Comparison of ENCODE assay signal across 26 cellular contexts in the genomic region with DNA sequence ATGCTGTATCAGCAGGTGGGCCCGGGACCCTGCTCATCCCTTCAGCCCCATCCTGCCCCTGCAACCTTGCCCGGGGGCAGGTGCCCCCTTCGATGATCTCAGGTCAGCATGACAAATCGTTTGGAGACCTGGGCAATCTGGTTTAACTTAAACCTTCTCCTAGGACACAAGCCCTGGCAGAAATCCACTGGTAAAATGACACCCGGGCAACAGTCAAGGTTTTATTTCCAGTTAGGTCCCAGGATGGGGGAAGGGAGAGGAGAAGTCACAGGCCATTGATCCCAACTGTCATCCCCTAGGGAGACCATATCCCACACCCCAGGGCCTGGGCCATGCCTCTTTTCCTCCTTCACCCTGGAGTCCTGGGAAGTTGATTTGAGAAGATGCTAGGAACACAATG. TPM values are rescaled to one million over a fixed set of nuclear protein-coding genes. Genes with fewer than 3 reads are reported as not detected.
DNase-seq lines count a peak whose midpoint lies in the region; TF ChIP-seq lines count a peak whose summit lies in the region.
"Had no signal": no experiment of that assay in that cellular context is flagged by ENCODE, and none has a peak within 500 bp of the region (broad histone marks: within the 10 kb centered on the region; RNA-seq: fewer than 3 reads in every experiment).

No MANE protein-coding gene starts in this region.

- POLR2A ChIA-PET in SK-N-SH (lab: Yijun Ruan, JAX) = no interaction called here

- H2AFZ ChIP-seq in SK-N-SH (ENCODE audit: low read depth) = no peak overlapping the region

- TF ChIP-seq RAD21 in SK-N-SH (IDR thresholded peaks at IDR 0.05; ENCODE audit: low read length) = no peak

- peak; percentile 47 for DNase-seq in NCI-H2171 treated with DMSO at 0.1 percent for 48 hours (lab: John Stamatoyannopoulos, UW)
- no peak for DNase-seq in NCI-H2171 (lab: John Stamatoyannopoulos, UW)
- peak; percentile 56 for DNase-seq in NCI-H1105 treated with DMSO at 0.1 percent for 48 hours (lab: John Stamatoyannopoulos, UW)
- DNase-seq in SK-N-SH = peak; percentile 36
- no peak for DNase-seq in germinal center (ENCODE audit: low spot score)
- DNase-seq in activated naive CD8-positive, alpha-beta T cell treated with anti-CD3 and anti-CD28 coated beads for 36 hours = no peak
- no peak for DNase-seq in NCI-H146 (lab: John Stamatoyannopoulos, UW)
- DNase-seq: activated naive CD4-positive, alpha-beta T cell treated with Interleukin-2 at 50 U/mL for 16 hours; activated T-cell treated with anti-CD3 and anti-CD28 coated beads, Interleukin-2, amount 50 U/mL, for 24 hours; C1 segment of cervical spinal cord; effector CD4-positive, alpha-beta T cell; heart left ventricle; left lung; naive thymus-derived CD8-positive, alpha-beta T cell; NCI-H1417; NCI-H226; stimulated activated CD4-positive, alpha-beta T cell treated with anti-CD3 and anti-CD28 coated beads, Interleukin-12 subunit alpha, Interleukin-12 subunit beta, amount 100 ng/mL, for 4 hours; stimulated activated CD4-positive, alpha-beta T cell treated with anti-CD3 and anti-CD28 coated beads, Interleukin-4, amount 100 ng/mL, for 24 hours; stimulated activated naive B cell treated with anti-CD40 and anti-IgM and Interleukin-4, amounts not matched to agents 10 μg/mL and 1 μg/mL and 100 μg/mL, for 72 hours; T-helper 1 cell had no signal

- no peaks in the 10 kb centered on the region for H3K9me2 ChIP-seq in SK-N-SH

- H3K27me3 ChIP-seq in SK-N-SH (ENCODE audit: insufficient read depth) (peaks cover 18% of the 10 kb centered on the region; the same call in 1 of the 2 replicates), neutrophil (no peaks in the 10 kb centered on the region)

- no peaks in the 10 kb centered on the region for H3K79me2 ChIP-seq in SK-N-SH (ENCODE audit: insufficient read depth)

- H3K27me3 Mint-ChIP-seq in activated naive CD8-positive, alpha-beta T cell treated with anti-CD3 and anti-CD28 coated beads for 36 hours = peaks cover 25% of the 10 kb centered on the region

- H3K4me3 Mint-ChIP-seq in activated naive CD8-positive, alpha-beta T cell treated with anti-CD3 and anti-CD28 coated beads for 36 hours = no peak overlapping the region
- H3K4me3 Mint-ChIP-seq: activated T-cell treated with anti-CD3 and anti-CD28 coated beads, Interleukin-2, amount 50 U/mL, for 24 hours; mesothelial cell of epicardium; stimulated activated naive B cell treated with anti-CD40 and anti-IgM and Interleukin-4, amounts not matched to agents 10 μg/mL and 1 μg/mL and 100 μg/mL, for 72 hours had no signal

- H3K4me3 ChIP-seq in SK-N-SH (ENCODE audit: low read depth in 2 of 2, low read length in 1 of 2) (no peak overlapping the region), neutrophil (ENCODE audit: low read depth in 1 of 2, low read length in 1 of 2) (peak overlapping the region; percentile 97 to 100)
- H3K4me3 ChIP-seq: heart left ventricle had no signal

- no peaks in the 10 kb centered on the region for H3K9me3 ChIP-seq in SK-N-SH
- no peaks in the 10 kb centered on the region for H3K9me3 ChIP-seq in neutrophil

- H3K9me3 Mint-ChIP-seq in activated naive CD8-positive, alpha-beta T cell treated with anti-CD3 and anti-CD28 coated beads for 36 hours = no peaks in the 10 kb centered on the region
- H3K9me3 Mint-ChIP-seq: activated T-cell treated with anti-CD3 and anti-CD28 coated beads, Interleukin-2, amount 50 U/mL, for 24 hours; mesothelial cell of epicardium; stimulated activated naive B cell treated with anti-CD40 and anti-IgM and Interleukin-4, amounts not matched to agents 10 μg/mL and 1 μg/mL and 100 μg/mL, for 72 hours had no signal

- no peaks in the 10 kb centered on the region for H4K20me1 ChIP-seq in SK-N-SH (ENCODE audit: insufficient read depth)

- H3K4me1 Mint-ChIP-seq in activated naive CD8-positive, alpha-beta T cell treated with anti-CD3 and anti-CD28 coated beads for 36 hours = peaks cover 11% of the 10 kb centered on the region

- H3K27ac ChIP-seq in SK-N-SH (ENCODE audit: low read depth in 2 of 2, low read length in 1 of 2) = no peak overlapping the region
- peak overlapping the region; percentile 95 for H3K27ac ChIP-seq in neutrophil
- H3K27ac ChIP-seq: epithelial cell of prostate, left lung had no signal

- no peaks in the 10 kb centered on the region for H3K36me3 Mint-ChIP-seq in activated naive CD8-positive, alpha-beta T cell treated with anti-CD3 and anti-CD28 coated beads for 36 hours
- H3K36me3 Mint-ChIP-seq: mesothelial cell of epicardium; naive thymus-derived CD8-positive, alpha-beta T cell had no signal

- no peak overlapping the region for H3K4me2 ChIP-seq in SK-N-SH

- H3K4me1 ChIP-seq in SK-N-SH (ENCODE audit: control insufficient read depth in 1 of 2, insufficient read depth in 2 of 2, low read depth in 1 of 2, low read length in 1 of 2) = peaks cover 0 to 13% of the 10 kb centered on the region in 2 experiments; a peak in 2 of 4 replicates
- H3K4me1 ChIP-seq in neutrophil (ENCODE audit: control insufficient read depth in 1 of 2, insufficient read depth in 1 of 2, low read depth in 1 of 2, low read length in 1 of 2) = peaks cover 77 to 79% of the 10 kb centered on the region in 2 experiments

- no peak for TF ChIP-seq EP300 in SK-N-SH (IDR thresholded peaks at IDR 0.05; ENCODE audit: borderline replicate concordance in 1 of 2, low read depth in 1 of 2, low read length in 1 of 2)

- no peak overlapping the region for H3K27ac Mint-ChIP-seq in activated naive CD8-positive, alpha-beta T cell treated with anti-CD3 and anti-CD28 coated beads for 36 hours
- H3K27ac Mint-ChIP-seq: activated T-cell treated with anti-CD3 and anti-CD28 coated beads, Interleukin-2, amount 50 U/mL, for 24 hours; mesothelial cell of epicardium; naive thymus-derived CD8-positive, alpha-beta T cell; stimulated activated naive B cell treated with anti-CD40 and anti-IgM and Interleukin-4, amounts not matched to agents 10 μg/mL and 1 μg/mL and 100 μg/mL, for 72 hours had no signal

- no peaks in the 10 kb centered on the region for H3F3A ChIP-seq in SK-N-SH (replicated peaks; ENCODE audit: insufficient read depth)

- CTCF ChIA-PET in SK-N-SH (lab: Yijun Ruan, JAX) = interaction anchor here (0.6 to 5.7 kb wide), 4 partner anchors 10 to 195 kb away, joined by 3 to 78 read pairs (median 4); no protein-coding TSS in a partner anchor

- no peak overlapping the region for H3K9ac ChIP-seq in SK-N-SH

- H3K36me3 ChIP-seq in SK-N-SH (replicated peaks in 1 of 2; ENCODE audit: control insufficient read depth in 1 of 2, insufficient read depth in 2 of 2, low read length in 1 of 2) = no peaks in the 10 kb centered on the region
- peaks cover 24% of the 10 kb centered on the region for H3K36me3 ChIP-seq in neutrophil
- H3K36me3 ChIP-seq: heart left ventricle, left lung had no signal

- 18% methylated on average over 4 of the region's 5 CpGs for WGBS in SK-N-SH (ENCODE audit: low lambda C conversion rate)

- TF ChIP-seq CTCF in SK-N-SH (IDR thresholded peaks at IDR 0.05) = no peak
- TF ChIP-seq CTCF in neutrophil (IDR thresholded peaks at IDR 0.05) = no peak

TF ChIP-seq in SK-N-SH, 30 proteins besides CTCF, POLR2A, EP300 and RAD21:
- TF ChIP-seq SMC3 (IDR thresholded peaks at IDR 0.05; ENCODE audit: low read depth, low read length) = no peak
- peak; percentile 60 for TF ChIP-seq TCF12 (IDR thresholded peaks at IDR 0.05)

RNA-seq across cellular contexts. Expression of a gene that starts 1.8 kb away (rescaled TPM):
- polyA plus RNA-seq in SK-N-SH (2012; rRNA removed) = 0.59 and 0.68 TPM in 2 replicates
- 0.19 and 0.25 TPM in 2 replicates for polyA plus RNA-seq in SK-N-SH (2012; cell fraction: cytosol; rRNA removed)
- polyA plus RNA-seq in SK-N-SH (2012; cell fraction: nucleus; rRNA removed) = 3.6 and 5.9 TPM in 2 replicates
- total RNA-seq in activated naive CD8-positive, alpha-beta T cell treated with anti-CD3 and anti-CD28 coated beads for 36 hours = under 1 TPM; 0.32 to 0.56 TPM
- total RNA-seq: activated CD8-positive, alpha-beta memory T cell treated with anti-CD3 and anti-CD28 coated beads for 36 hours; MCF 10A; osteocyte had no signal

RNA-seq across cellular contexts. Expression of a gene that starts 3.0 kb away (rescaled TPM):
- 0.12 and 0.23 TPM in 2 replicates for polyA plus RNA-seq in SK-N-SH (2012; rRNA removed)
- 0.10 and 0.14 TPM in 2 replicates for polyA plus RNA-seq in SK-N-SH (2012; cell fraction: cytosol; rRNA removed)
- polyA plus RNA-seq in SK-N-SH (2012; cell fraction: nucleus; rRNA removed) = 0.02 and 0.05 TPM in 2 replicates
- under 1 TPM; 0.19 to 0.38 TPM for total RNA-seq in activated naive CD8-positive, alpha-beta T cell treated with anti-CD3 and anti-CD28 coated beads for 36 hours
- total RNA-seq: naive thymus-derived CD8-positive, alpha-beta T cell; osteocyte had no signal
- polyA plus RNA-seq: naive thymus-derived CD8-positive, alpha-beta T cell had no signal

RNA-seq across cellular contexts. Expression of a gene that starts 18.5 kb away (rescaled TPM):
- 0.07 and 0.10 TPM in 2 replicates for polyA plus RNA-seq in SK-N-SH (2012; rRNA removed)
- polyA plus RNA-seq in SK-N-SH (2012; cell fraction: cytosol; rRNA removed) = 0.01 and 0.07 TPM in 2 replicates
- 0.48 and 0.53 TPM in 2 replicates for polyA plus RNA-seq in SK-N-SH (2012; cell fraction: nucleus; rRNA removed)
- not detected for total RNA-seq in activated naive CD8-positive, alpha-beta T cell treated with anti-CD3 and anti-CD28 coated beads for 36 hours
- total RNA-seq: activated CD8-positive, alpha-beta memory T cell treated with anti-CD3 and anti-CD28 coated beads for 36 hours; osteocyte had no signal

RNA-seq across cellular contexts. Expression of a gene that starts 22.7 kb away (rescaled TPM):
- polyA plus RNA-seq in SK-N-SH (2012; rRNA removed) = 2.0 and 3.7 TPM in 2 replicates
- 1.2 and 1.9 TPM in 2 replicates for polyA plus RNA-seq in SK-N-SH (2012; cell fraction: cytosol; rRNA removed)
- 1.6 and 1.9 TPM in 2 replicates for polyA plus RNA-seq in SK-N-SH (2012; cell fraction: nucleus; rRNA removed)
- not detected for total RNA-seq in activated naive CD8-positive, alpha-beta T cell treated with anti-CD3 and anti-CD28 coated beads for 36 hours
- total RNA-seq: activated CD8-positive, alpha-beta memory T cell treated with anti-CD3 and anti-CD28 coated beads for 36 hours had no signal
- polyA plus RNA-seq: naive thymus-derived CD8-positive, alpha-beta T cell had no signal

Comparison
In these comparisons a context has a peak if more than half of its experiments do, and no peak if none do; other contexts are left out.
1. DNase-seq: peak in NCI-H2171 treated with DMSO at 0.1 percent for 48 hours (single experiment), NCI-H1105 treated with DMSO at 0.1 percent for 48 hours (single experiment) and SK-N-SH (single experiment); none in NCI-H2171 (single experiment), germinal center (single experiment), activated naive CD8-positive, alpha-beta T cell treated with anti-CD3 and anti-CD28 coated beads for 36 hours (single experiment) and NCI-H146 (single experiment).
2. H3K4me3 ChIP-seq: peak in neutrophil (2 of 2); none in SK-N-SH (0 of 2).